ENCODE assay signal across 8 cellular contexts in genomic region chr18:50307400-50307737, GRCh38. TPM values are rescaled to one million over a fixed set of nuclear protein-coding genes. Genes with fewer than 3 reads are reported as not detected.
DNase-seq lines count a peak whose midpoint lies in the region; ATAC-seq and TF ChIP-seq lines count a peak whose summit lies in the region.

No MANE protein-coding gene starts in this region.

- peak overlapping the region; percentile 80 for H3K4me3 ChIP-seq in GM23248
- peak overlapping the region in 9 of 10 donors; percentile 22 to 57 (median 56) for H3K4me3 ChIP-seq in heart right ventricle
- H3K4me3 ChIP-seq in skin epidermis = peak overlapping the region; percentile 19 to 43 (median 36)

- H4K20me1 ChIP-seq in GM23248 (ENCODE audit: insufficient read depth) = no peaks in the 10 kb centered on the region

- H3K27ac Mint-ChIP-seq in T-helper 17 cell = peak overlapping the region; percentile 61

- H3K79me2 ChIP-seq in GM23248 (ENCODE audit: insufficient read depth) = no peaks in the 10 kb centered on the region

- no peak for TF ChIP-seq CTCF in heart right ventricle (IDR thresholded peaks at IDR 0.05)
- no peak for TF ChIP-seq CTCF in GM10266 (IDR thresholded peaks at IDR 0.05; ENCODE audit: control insufficient read depth, insufficient read depth, low read depth, missing control alignments)

- H3K9ac ChIP-seq in GM23248 = peak overlapping the region; percentile 66

- intact Hi-C loops in heart right ventricle (cut with DNase I) = no loop called here

- no peak overlapping the region; the same call in 1 of the 2 replicates for H3K27ac ChIP-seq in GM23248
- peak overlapping the region in 1 of 10 donors; percentile 60 for H3K27ac ChIP-seq in heart right ventricle
- H3K27ac ChIP-seq in skin epidermis = peak overlapping the region in 2 of 21 experiments; percentile 49 to 55

- H3F3A ChIP-seq in GM23248 (ENCODE audit: insufficient read depth) = peaks cover 10% of the 10 kb centered on the region; the same call in 1 of the 2 replicates

- no peaks in the 10 kb centered on the region for H3K9me2 ChIP-seq in GM23248 (ENCODE audit: insufficient read depth)

- H3K4me2 ChIP-seq in GM23248 (ENCODE audit: unreplicated experiment) = peak overlapping the region; percentile 99

- no peak for ATAC-seq in T-helper 17 cell
- ATAC-seq in heart right ventricle = peak in 1 of 8 donors; percentile 44
- ATAC-seq in HG02870 (IDR thresholded peaks at IDR 0.05; ENCODE audit: unreplicated experiment) = no peak

- H3K9me3 ChIP-seq in GM23248 (ENCODE audit: low read depth) (no peaks in the 10 kb centered on the region), T-helper 17 cell (ENCODE audit: control insufficient read depth, low read length, poor library complexity, severe bottlenecking) (no peaks in the 10 kb centered on the region), heart right ventricle (peaks cover 0 to 10% (median 0%) of the 10 kb centered on the region in 11 donors)

- no peaks in the 10 kb centered on the region for H3K36me3 Mint-ChIP-seq in T-helper 17 cell (ENCODE audit: low read depth)

- no peak for DNase-seq in GM23248
- no peak for DNase-seq in T-helper 17 cell
- DNase-seq in heart right ventricle = no peak
- DNase-seq in stimulated activated CD4-positive, alpha-beta T cell treated with anti-CD3 and anti-CD28 coated beads, Interleukin-2, amount 100 ng/mL, for 48 hours = no peak
- no peak for DNase-seq in C1 segment of cervical spinal cord (lab: John Stamatoyannopoulos, UW)
- no peak for DNase-seq in GM10266 (ENCODE audit: extremely low spot score)

- H2AFZ ChIP-seq in GM23248 = peak overlapping the region; percentile 89

- in situ Hi-C loops in GM23248 (cut with MboI) = no loop called here

- WGBS in GM23248 (ENCODE audit: low coverage in 1 of 2, low lambda C conversion rate in 2 of 2, missing lambda C conversion rate in 2 of 2), 2 experiments = 0 to 1% methylated on average over 8 of the region's 8 CpGs
- WGBS in heart right ventricle, 2 donors = 3% methylated on average over 8 of the region's 8 CpGs

- H3K27me3 ChIP-seq in GM23248 (replicated peaks; ENCODE audit: insufficient read depth) (peaks cover 15% of the 10 kb centered on the region; the same call in 1 of the 2 replicates), heart right ventricle (peaks cover 0 to 36% (median 17%) of the 10 kb centered on the region in 7 donors)

- H3K27me3 Mint-ChIP-seq in T-helper 17 cell = peaks cover 37% of the 10 kb centered on the region

- H3K36me3 ChIP-seq in GM23248 (ENCODE audit: low read depth) = no peaks in the 10 kb centered on the region
- no peaks in the 10 kb centered on the region for H3K36me3 ChIP-seq in heart right ventricle

- H3K4me1 ChIP-seq in GM23248 (ENCODE audit: insufficient read depth) (no peaks in the 10 kb centered on the region), heart right ventricle (peaks cover 0 to 21% (median 7%) of the 10 kb centered on the region in 9 donors)

- peaks cover 7% of the 10 kb centered on the region for H3K4me1 Mint-ChIP-seq in T-helper 17 cell

- H3K4me3 Mint-ChIP-seq in T-helper 17 cell = peak overlapping the region; percentile 92

RNA-seq across cellular contexts. Expression of gene CXXC1, which starts 19.9 kb away (rescaled TPM):
- 37.9 and 51.2 TPM in 2 replicates for total RNA-seq in GM23248 (2014; rRNA removed; shearing (Covaris generic))
- polyA plus RNA-seq in GM23248 (2016; fragmentation: Nextera tagmentation; extraction: Ambion mirVana) (38.2 and 39.2 TPM in 2 replicates), heart right ventricle (10 to 100 TPM; 37.5 to 66.6 TPM)
- total RNA-seq in T-helper 17 cell (100 to 1,000 TPM; 118 to 129 TPM), heart right ventricle (10 to 100 TPM; 22.1 to 49.6 (median 26.3) TPM)

RNA-seq across cellular contexts. Expression of gene MBD1, which starts 26.0 kb away (rescaled TPM):
- 60.7 and 68.0 TPM in 2 replicates for total RNA-seq in GM23248 (2014; rRNA removed; shearing (Covaris generic))
- 33.1 and 36.2 TPM in 2 replicates for polyA plus RNA-seq in GM23248 (2016; fragmentation: Nextera tagmentation; extraction: Ambion mirVana)
- 10 to 100 TPM; 88.9 to 89.1 TPM for total RNA-seq in T-helper 17 cell
- 10 to 100 TPM; 39.2 to 59.0 (median 45.8) TPM for total RNA-seq in heart right ventricle
- polyA plus RNA-seq in heart right ventricle = 10 to 100 TPM; 29.5 to 39.0 TPM

RNA-seq across cellular contexts. Expression of gene CFAP53, which starts 41.1 kb away (rescaled TPM):
- 0.11 and 0.25 TPM in 2 replicates for total RNA-seq in GM23248 (2014; rRNA removed; shearing (Covaris generic))
- polyA plus RNA-seq in GM23248 (2016; fragmentation: Nextera tagmentation; extraction: Ambion mirVana) (0.47 and 0.48 TPM in 2 replicates), heart right ventricle (under 1 TPM; 0.09 to 0.44 TPM)
- total RNA-seq in T-helper 17 cell (under 1 TPM; 0.42 to 0.70 TPM), heart right ventricle (under 1 TPM in 6 of 10 donors, not detected in 4; 0.15 to 0.25 (median 0.18) TPM)
